ENCODE assay signal across 8 cellular contexts in the genomic region with DNA sequence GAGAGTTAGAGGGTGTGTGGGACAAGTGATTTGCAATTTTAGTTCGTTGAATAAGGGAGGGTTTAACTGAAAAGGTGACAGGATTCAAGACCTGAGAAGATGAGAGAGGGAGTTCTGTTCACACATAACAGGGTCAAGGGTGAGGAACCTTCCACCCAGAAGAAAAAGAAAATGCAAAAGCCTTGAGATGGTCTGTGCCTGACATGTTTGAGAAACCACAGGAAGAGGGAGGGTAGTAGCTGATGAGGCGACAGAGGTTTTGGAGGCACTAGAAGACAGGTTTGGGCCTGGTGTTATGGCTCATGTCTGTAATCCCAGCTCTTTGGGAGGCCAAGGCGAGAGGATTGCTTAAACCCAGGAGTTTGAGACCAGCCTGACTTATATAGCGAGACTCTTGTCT. TPM values are rescaled to one million over a fixed set of nuclear protein-coding genes. Genes with fewer than 3 reads are reported as not detected.
DNase-seq lines count a peak whose midpoint lies in the region; ATAC-seq and TF ChIP-seq lines count a peak whose summit lies in the region.
"Had no signal": no experiment of that assay in that cellular context is flagged by ENCODE, and none has a peak within 500 bp of the region (broad histone marks: within the 10 kb centered on the region; RNA-seq: fewer than 3 reads in every experiment).

No MANE protein-coding gene starts in this region.

- H3K27ac Mint-ChIP-seq in HFFc6 = peak overlapping the region; percentile 88
- peak overlapping the region; percentile 98 for H3K27ac Mint-ChIP-seq in stimulated activated effector memory CD8-positive, alpha-beta T cell treated with anti-CD3 and anti-CD28 coated beads, Interleukin-12 subunit alpha, Interleukin-12 subunit beta, amount 100 ng/mL, for 72 hours

- H3K4me3 Mint-ChIP-seq in HFFc6 = peak overlapping the region; percentile 95
- H3K4me3 Mint-ChIP-seq in stimulated activated effector memory CD8-positive, alpha-beta T cell treated with anti-CD3 and anti-CD28 coated beads, Interleukin-12 subunit alpha, Interleukin-12 subunit beta, amount 100 ng/mL, for 72 hours = peak overlapping the region; percentile 92

- H3K4me3 ChIP-seq in WERI-Rb-1 (ENCODE audit: low read depth, low read length) (peak overlapping the region; percentile 82), fibroblast of pulmonary artery (replicated peaks; ENCODE audit: low read depth, low read length) (peak overlapping the region; percentile 78)

- H3K4me1 Mint-ChIP-seq in HFFc6 (ENCODE audit: low read depth) = peaks cover 25% of the 10 kb centered on the region
- H3K4me1 Mint-ChIP-seq in stimulated activated effector memory CD8-positive, alpha-beta T cell treated with anti-CD3 and anti-CD28 coated beads, Interleukin-12 subunit alpha, Interleukin-12 subunit beta, amount 100 ng/mL, for 72 hours = peaks cover 38% of the 10 kb centered on the region

- no peak overlapping the region for H3K27ac ChIP-seq in WERI-Rb-1
- H3K27ac ChIP-seq: foreskin keratinocyte had no signal

- no peaks in the 10 kb centered on the region for H3K36me3 Mint-ChIP-seq in HFFc6 (ENCODE audit: low read depth)
- peaks cover under 1% of the 10 kb centered on the region for H3K36me3 Mint-ChIP-seq in stimulated activated effector memory CD8-positive, alpha-beta T cell treated with anti-CD3 and anti-CD28 coated beads, Interleukin-12 subunit alpha, Interleukin-12 subunit beta, amount 100 ng/mL, for 72 hours

- TF ChIP-seq CTCF in HFFc6 (IDR thresholded peaks at IDR 0.05) (no peak), WERI-Rb-1 (IDR thresholded peaks at IDR 0.05; ENCODE audit: low read depth, low read length) (no peak), fibroblast of pulmonary artery (IDR thresholded peaks at IDR 0.05; ENCODE audit: low read length, missing control alignments) (no peak)

- no peaks in the 10 kb centered on the region for H3K27me3 ChIP-seq in WERI-Rb-1 (ENCODE audit: insufficient read depth, low read depth, severe bottlenecking)
- H3K27me3 ChIP-seq: foreskin keratinocyte had no signal

- no peaks in the 10 kb centered on the region for H3K9me3 Mint-ChIP-seq in HFFc6
- H3K9me3 Mint-ChIP-seq in stimulated activated effector memory CD8-positive, alpha-beta T cell treated with anti-CD3 and anti-CD28 coated beads, Interleukin-12 subunit alpha, Interleukin-12 subunit beta, amount 100 ng/mL, for 72 hours = no peaks in the 10 kb centered on the region

- peak; percentile 59 for ATAC-seq in stimulated activated effector memory CD8-positive, alpha-beta T cell treated with anti-CD3 and anti-CD28 coated beads, Interleukin-12 subunit alpha, Interleukin-12 subunit beta, amount 100 ng/mL, for 72 hours
- ATAC-seq in GM18868 (IDR thresholded peaks at IDR 0.05; ENCODE audit: unreplicated experiment) = no peak

- H3K27me3 Mint-ChIP-seq in HFFc6 (ENCODE audit: insufficient read depth) = no peaks in the 10 kb centered on the region; the same call in none of the 2 replicates

- no peak for DNase-seq in HFFc6
- no peak for DNase-seq in WERI-Rb-1
- DNase-seq in fibroblast of pulmonary artery (ENCODE audit: low read depth) = no peak
- peak; percentile 10 to 72 for DNase-seq in stimulated activated effector memory CD8-positive, alpha-beta T cell treated with anti-CD3 and anti-CD28 coated beads, Interleukin-12 subunit alpha, Interleukin-12 subunit beta, amount 100 ng/mL, for 72 hours (ENCODE audit: low spot score in 2 of 2)
- no peak for DNase-seq in globus pallidus (ENCODE audit: low spot score)
- no peak for DNase-seq in HT-29 (ENCODE audit: low spot score)

- H3K36me3 ChIP-seq in WERI-Rb-1 = no peaks in the 10 kb centered on the region

- H3K9me3 ChIP-seq in WERI-Rb-1 (ENCODE audit: severe bottlenecking) = no peaks in the 10 kb centered on the region

RNA-seq across cellular contexts. Expression of a gene that starts 0.6 kb away (rescaled TPM):
- total RNA-seq in HFFc6 (2021; fragmentation: NEBNext Ultra II Directional; extraction: Animal tissue kit (Norgen Biotek cat#: 25700)) = 10 to 100 TPM; 20.4 to 25.2 (median 22.0) TPM
- 9.1 and 11.3 TPM in 2 replicates for total RNA-seq in HT-29 (2014; rRNA removed; shearing (Covaris generic))

RNA-seq across cellular contexts. Expression of a gene that starts 19.3 kb away (rescaled TPM):
- total RNA-seq in HFFc6 (2021; fragmentation: NEBNext Ultra II Directional; extraction: Animal tissue kit (Norgen Biotek cat#: 25700)) = 10 to 100 TPM; 60.0 to 71.6 (median 68.3) TPM
- 48.0 and 58.7 TPM in 2 replicates for total RNA-seq in HT-29 (2014; rRNA removed; shearing (Covaris generic))

RNA-seq across cellular contexts. Expression of a gene that starts 51.6 kb away (rescaled TPM):
- 10 to 100 TPM; 60.6 to 72.7 (median 68.2) TPM for total RNA-seq in HFFc6 (2021; fragmentation: NEBNext Ultra II Directional; extraction: Animal tissue kit (Norgen Biotek cat#: 25700))
- total RNA-seq in HT-29 (2014; rRNA removed; shearing (Covaris generic)) = 54.9 and 56.2 TPM in 2 replicates

Comparison
In these comparisons a context has a peak if more than half of its experiments do, and no peak if none do; other contexts are left out.
1. DNase-seq: peak in stimulated activated effector memory CD8-positive, alpha-beta T cell treated with anti-CD3 and anti-CD28 coated beads, Interleukin-12 subunit alpha, Interleukin-12 subunit beta, amount 100 ng/mL, for 72 hours (2 of 2); none in HFFc6 (single experiment), WERI-Rb-1 (single experiment), fibroblast of pulmonary artery (single experiment), globus pallidus (single experiment) and HT-29 (single experiment).